ENCODE assay signal across 8 cellular contexts in the genomic region with DNA sequence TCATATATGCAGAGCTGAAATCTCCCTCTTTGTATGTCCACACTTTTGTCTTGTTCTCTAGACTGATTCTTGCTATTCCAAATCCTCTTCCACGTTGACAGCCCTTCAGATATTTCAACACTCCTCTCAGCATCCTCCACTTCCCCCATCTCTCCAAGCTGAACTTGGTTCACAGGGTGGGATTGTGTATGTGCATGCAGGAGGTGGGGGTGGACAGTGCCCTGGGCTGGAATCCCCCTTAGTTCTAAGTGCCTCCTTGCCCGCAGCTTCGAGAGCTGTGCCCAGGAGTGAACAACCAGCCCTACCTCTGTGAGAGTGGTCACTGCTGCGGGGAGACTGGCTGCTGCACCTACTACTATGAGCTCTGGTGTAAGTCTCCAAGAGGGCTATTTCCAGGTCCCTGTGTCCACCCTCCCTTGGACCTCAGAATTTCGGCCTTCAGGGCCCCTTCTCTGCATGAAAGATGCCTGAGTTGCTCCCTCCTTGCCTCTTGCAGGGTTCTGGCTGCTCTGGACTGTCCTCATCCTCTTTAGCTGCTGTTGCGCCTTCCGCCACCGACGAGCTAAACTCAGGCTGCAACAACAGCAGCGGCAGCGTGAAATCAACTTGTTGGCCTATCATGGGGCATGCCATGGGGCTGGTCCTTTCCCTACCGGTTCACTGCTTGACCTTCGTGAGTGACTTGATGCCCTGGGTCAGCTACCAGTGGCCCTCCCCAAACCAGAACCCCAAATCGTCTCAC. TPM values are rescaled to one million over a fixed set of nuclear protein-coding genes. Genes with fewer than 3 reads are reported as not detected.
A peak's percentile ranks its signal among the peaks of the same experiment; 100 is the strongest.
DNase-seq lines count a peak whose midpoint lies in the region; ATAC-seq, FAIRE-seq and TF ChIP-seq lines count a peak whose summit lies in the region.

No MANE protein-coding gene starts in this region.

- CTCF ChIA-PET in A549 (lab: Yijun Ruan, JAX) (interaction anchor here (1.3 to 2.3 kb wide), 6 partner anchors 15 to 128 kb away, joined by 3 to 8 read pairs (median 5); no protein-coding TSS in a partner anchor), HEK293T (lab: Yijun Ruan, JAX) (no interaction called here)

- peak overlapping the region; percentile 99 for H3K4me3 Mint-ChIP-seq in activated naive CD8-positive, alpha-beta T cell treated with anti-CD3 and anti-CD28 coated beads, Interleukin-2, amount 10 ng/mL, durations not matched to agents 7 days and 5 days

- no peaks in the 10 kb centered on the region for H3K9me3 Mint-ChIP-seq in activated naive CD8-positive, alpha-beta T cell treated with anti-CD3 and anti-CD28 coated beads, Interleukin-2, amount 10 ng/mL, durations not matched to agents 7 days and 5 days

- peaks cover 30% of the 10 kb centered on the region for H3K4me1 ChIP-seq in A549
- H3K4me1 ChIP-seq in pancreas, result peaks cover 14 to 26% (median 22%) of the 10 kb centered on the region in 3 donors

- H3K9me3 ChIP-seq in A549 (no peaks in the 10 kb centered on the region), pancreas (no peaks in the 10 kb centered on the region)

- ATAC-seq in A549 (no peak), pancreas (no peak), GM18520 (IDR thresholded peaks at IDR 0.05; ENCODE audit: unreplicated experiment) (no peak)
- no peak for ATAC-seq in activated naive CD8-positive, alpha-beta T cell treated with anti-CD3 and anti-CD28 coated beads, Interleukin-2, amount 10 ng/mL, durations not matched to agents 7 days and 5 days (ENCODE audit: low read depth)

- peak overlapping the region; percentile 68 to 90 for H3K27ac ChIP-seq in A549
- no peak overlapping the region for H3K27ac ChIP-seq in pancreas

- POLR2A ChIA-PET in A549 (lab: Yijun Ruan, JAX) (interaction anchor here (1.2 to 3.3 kb wide), 5 partner anchors 9 to 209 kb away, joined by 4 to 37 read pairs (median 16); a partner anchor contains a TSS), HEK293T (lab: Yijun Ruan, JAX) (interaction anchor here (1.3 to 8.2 kb wide), 9 partner anchors 8 to 132 kb away, joined by 3 to 81 read pairs (median 18); a partner anchor contains a TSS)
- POLR2A ChIA-PET in activated naive CD8-positive, alpha-beta T cell treated with anti-CD3 and anti-CD28 coated beads, Interleukin-2, amount 10 ng/mL, durations not matched to agents 7 days and 5 days (lab: Charles Lee), result interaction anchor here (0.6 to 6.7 kb wide), 9 partner anchors 9 to 716 kb away, joined by 3 to 58 read pairs (median 28); a partner anchor contains a TSS

- no peaks in the 10 kb centered on the region for H3K27me3 Mint-ChIP-seq in activated naive CD8-positive, alpha-beta T cell treated with anti-CD3 and anti-CD28 coated beads, Interleukin-2, amount 10 ng/mL, durations not matched to agents 7 days and 5 days

- peaks cover 50% of the 10 kb centered on the region for H3K4me1 Mint-ChIP-seq in activated naive CD8-positive, alpha-beta T cell treated with anti-CD3 and anti-CD28 coated beads, Interleukin-2, amount 10 ng/mL, durations not matched to agents 7 days and 5 days

- H3K4me3 ChIP-seq in A549 (peak overlapping the region; percentile 63), pancreas (peak overlapping the region in 2 of 4 donors; percentile 67 to 70)

- peaks cover 8% of the 10 kb centered on the region for H3K36me3 Mint-ChIP-seq in activated naive CD8-positive, alpha-beta T cell treated with anti-CD3 and anti-CD28 coated beads, Interleukin-2, amount 10 ng/mL, durations not matched to agents 7 days and 5 days

- TF ChIP-seq RAD21 in A549 (conservative IDR thresholded peaks at IDR 0.05 in 1 of 2, IDR thresholded peaks at IDR 0.05 in 1 of 2), result no peak

- TF ChIP-seq CTCF in A549 (IDR thresholded peaks at IDR 0.05) (no peak), pancreas (IDR thresholded peaks at IDR 0.05) (no peak)

- H3K27me3 ChIP-seq in pancreas, result no peaks in the 10 kb centered on the region

- no peak for TF ChIP-seq EP300 in A549 (IDR thresholded peaks at IDR 0.05)

- peak overlapping the region; percentile 93 for H3K27ac Mint-ChIP-seq in activated naive CD8-positive, alpha-beta T cell treated with anti-CD3 and anti-CD28 coated beads, Interleukin-2, amount 10 ng/mL, durations not matched to agents 7 days and 5 days

- DNase-seq in A549 (ENCODE audit: low read depth in 1 of 2, low spot score in 1 of 2) (no peak), GM12891 (ENCODE audit: insufficient read length, low spot score) (no peak), kidney tubule cell (ENCODE audit: low spot score) (peak; percentile 15), A172 (ENCODE audit: low spot score) (no peak), pancreas (no peak), HEK293T (ENCODE audit: extremely low spot score) (no peak)
- no peak for DNase-seq in activated naive CD8-positive, alpha-beta T cell treated with anti-CD3 and anti-CD28 coated beads, Interleukin-2, amount 10 ng/mL, durations not matched to agents 7 days and 5 days

- TF ChIP-seq POLR2A in A549 (IDR thresholded peaks at IDR 0.05; ENCODE audit: low read length) (peak; percentile 16; the same call in 1 of the 2 replicates), GM12891 (IDR thresholded peaks at IDR 0.05; ENCODE audit: low read depth, low read length) (0 out of 2 replicates have a peak, but pooled peaks have one; percentile 33)

- FAIRE-seq in A549 (lab: Jason Lieb, UNC), result no peak
- FAIRE-seq in GM12891 (lab: Jason Lieb, UNC), result no peak
- FAIRE-seq in pancreas (lab: Jason Lieb, UNC), result no peak

- 72% methylated on average over 14 of the region's 14 CpGs for WGBS in A549 (ENCODE audit: missing lambda C conversion rate)
- 56 to 67% methylated on average over 14 of the region's 14 CpGs for WGBS in pancreas, 2 donors

- intact Hi-C loops in pancreas (cut with DNase I), result no loop called here

- H3K36me3 ChIP-seq in pancreas, result peaks cover 0 to 9% (median 0%) of the 10 kb centered on the region in 3 donors

- peak overlapping the region; percentile 83 for H3K4me2 ChIP-seq in A549

RNA-seq across cellular contexts. Expression of a gene that starts 1.3 kb away (rescaled TPM):
- polyA plus RNA-seq in A549 (2011; rRNA removed) (62.6 and 86.3 TPM in 2 replicates), A549 (2017; fragmentation: RNase III; extraction: RNeasy Plus Mini Kit Qiagen cat#74134 plus additional on column Dnase treatment) (49.1 to 67.0 TPM (median 59.0 TPM) in 3 replicates), pancreas (100 to 1,000 TPM in 1 of 2 donors, 10 to 100 TPM in 1; 85.8 to 149 TPM)
- 121 and 139 TPM in 2 replicates for polyA plus RNA-seq in A549 (2012; cell fraction: cytosol; rRNA removed)
- polyA plus RNA-seq in A549 (2012; cell fraction: nucleus; rRNA removed), result 262 and 283 TPM in 2 replicates
- 51.6 and 62.6 TPM in 2 replicates for polyA minus RNA-seq in A549 (2011; rRNA and poly(A)+ RNA removed)
- polyA plus RNA-seq in GM12891 (2012; ENCODE audit: low read depth, missing spikeins), result 66.8 TPM
- 10 to 100 TPM; 66.8 to 69.6 TPM for total RNA-seq in activated naive CD8-positive, alpha-beta T cell treated with anti-CD3 and anti-CD28 coated beads, Interleukin-2, amount 10 ng/mL, durations not matched to agents 7 days and 5 days
- 49.0 and 52.3 TPM in 2 replicates for total RNA-seq in A172 (2014; rRNA removed; shearing (Covaris generic))
- 10 to 100 TPM; 29.1 to 50.4 (median 37.4) TPM for total RNA-seq in pancreas

RNA-seq across cellular contexts. Expression of a gene that starts 4.7 kb away (rescaled TPM):
- 15.5 and 19.9 TPM in 2 replicates for polyA plus RNA-seq in A549 (2011; rRNA removed)
- polyA plus RNA-seq in A549 (2012; cell fraction: cytosol; rRNA removed), result 22.8 and 24.3 TPM in 2 replicates
- polyA plus RNA-seq in A549 (2012; cell fraction: nucleus; rRNA removed), result 45.1 and 48.1 TPM in 2 replicates
- polyA plus RNA-seq in A549 (2017; fragmentation: RNase III; extraction: RNeasy Plus Mini Kit Qiagen cat#74134 plus additional on column Dnase treatment), result 66.8 to 74.6 TPM (median 74.3 TPM) in 3 replicates
- polyA minus RNA-seq in A549 (2011; rRNA and poly(A)+ RNA removed), result 11.4 and 15.8 TPM in 2 replicates
- polyA plus RNA-seq in GM12891 (2012; ENCODE audit: low read depth, missing spikeins), result 23.3 TPM
- 10 to 100 TPM; 46.8 to 51.4 TPM for total RNA-seq in activated naive CD8-positive, alpha-beta T cell treated with anti-CD3 and anti-CD28 coated beads, Interleukin-2, amount 10 ng/mL, durations not matched to agents 7 days and 5 days
- 5.9 and 7.9 TPM in 2 replicates for total RNA-seq in A172 (2014; rRNA removed; shearing (Covaris generic))
- 10 to 100 TPM; 17.1 to 38.8 (median 28.3) TPM for total RNA-seq in pancreas
- polyA plus RNA-seq in pancreas, result 10 to 100 TPM; 51.8 to 68.7 TPM

RNA-seq across cellular contexts. Expression of a gene that starts 5.6 kb away (rescaled TPM):
- polyA plus RNA-seq in A549 (2011; rRNA removed) (35.3 and 42.0 TPM in 2 replicates), A549 (2017; fragmentation: RNase III; extraction: RNeasy Plus Mini Kit Qiagen cat#74134 plus additional on column Dnase treatment) (30.6 to 34.5 TPM (median 34.1 TPM) in 3 replicates), pancreas (10 to 100 TPM; 47.1 to 59.9 TPM)
- 32.8 and 40.3 TPM in 2 replicates for polyA plus RNA-seq in A549 (2012; cell fraction: cytosol; rRNA removed)
- polyA plus RNA-seq in A549 (2012; cell fraction: nucleus; rRNA removed), result 158 and 180 TPM in 2 replicates
- polyA minus RNA-seq in A549 (2011; rRNA and poly(A)+ RNA removed), result 58.8 and 60.8 TPM in 2 replicates
- polyA plus RNA-seq in GM12891 (2012; ENCODE audit: low read depth, missing spikeins), result 31.5 TPM
- 10 to 100 TPM; 66.1 to 68.7 TPM for total RNA-seq in activated naive CD8-positive, alpha-beta T cell treated with anti-CD3 and anti-CD28 coated beads, Interleukin-2, amount 10 ng/mL, durations not matched to agents 7 days and 5 days
- 66.6 and 71.4 TPM in 2 replicates for total RNA-seq in A172 (2014; rRNA removed; shearing (Covaris generic))
- 10 to 100 TPM; 27.7 to 49.5 (median 36.6) TPM for total RNA-seq in pancreas

RNA-seq across cellular contexts. Expression of a gene that starts 12.9 kb away (rescaled TPM):
- 49.9 and 68.8 TPM in 2 replicates for polyA plus RNA-seq in A549 (2011; rRNA removed)
- 202 and 245 TPM in 2 replicates for polyA plus RNA-seq in A549 (2012; cell fraction: cytosol; rRNA removed)
- polyA plus RNA-seq in A549 (2012; cell fraction: nucleus; rRNA removed), result 132 and 174 TPM in 2 replicates
- 216 to 229 TPM (median 221 TPM) in 3 replicates for polyA plus RNA-seq in A549 (2017; fragmentation: RNase III; extraction: RNeasy Plus Mini Kit Qiagen cat#74134 plus additional on column Dnase treatment)
- 24.6 and 34.7 TPM in 2 replicates for polyA minus RNA-seq in A549 (2011; rRNA and poly(A)+ RNA removed)
- polyA plus RNA-seq in GM12891 (2012; ENCODE audit: low read depth, missing spikeins), result 133 TPM
- 10 to 100 TPM; 91.6 to 92.1 TPM for total RNA-seq in activated naive CD8-positive, alpha-beta T cell treated with anti-CD3 and anti-CD28 coated beads, Interleukin-2, amount 10 ng/mL, durations not matched to agents 7 days and 5 days
- total RNA-seq in A172 (2014; rRNA removed; shearing (Covaris generic)), result 30.2 and 39.1 TPM in 2 replicates
- 10 to 100 TPM; 37.6 to 60.0 (median 39.4) TPM for total RNA-seq in pancreas
- 10 to 100 TPM; 52.3 to 54.6 TPM for polyA plus RNA-seq in pancreas

RNA-seq across cellular contexts. Expression of a gene that starts 17.8 kb away (rescaled TPM):
- polyA plus RNA-seq in A549 (2011; rRNA removed) (15.1 and 15.9 TPM in 2 replicates), A549 (2017; fragmentation: RNase III; extraction: RNeasy Plus Mini Kit Qiagen cat#74134 plus additional on column Dnase treatment) (15.6 to 21.2 TPM (median 20.1 TPM) in 3 replicates), pancreas (10 to 100 TPM; 63.4 to 63.7 TPM)
- polyA plus RNA-seq in A549 (2012; cell fraction: cytosol; rRNA removed), result 19.6 and 25.6 TPM in 2 replicates
- 55.8 and 59.5 TPM in 2 replicates for polyA plus RNA-seq in A549 (2012; cell fraction: nucleus; rRNA removed)
- polyA minus RNA-seq in A549 (2011; rRNA and poly(A)+ RNA removed), result 18.9 and 19.5 TPM in 2 replicates
- polyA plus RNA-seq in GM12891 (2012; ENCODE audit: low read depth, missing spikeins), result 7.9 TPM
- 1 to 10 TPM in 1 of 2 experiments, under 1 TPM in 1; 0.80 to 1.8 TPM for total RNA-seq in activated naive CD8-positive, alpha-beta T cell treated with anti-CD3 and anti-CD28 coated beads, Interleukin-2, amount 10 ng/mL, durations not matched to agents 7 days and 5 days
- total RNA-seq in A172 (2014; rRNA removed; shearing (Covaris generic)), result 23.1 and 33.3 TPM in 2 replicates
- 10 to 100 TPM; 20.7 to 45.5 (median 29.7) TPM for total RNA-seq in pancreas

Comparison
In these comparisons a context has a peak if more than half of its experiments do, and no peak if none do; other contexts are left out.
1. H3K27ac ChIP-seq: peak in A549 (2 of 2); none in pancreas (0 of 4).